In the genomic region with DNA sequence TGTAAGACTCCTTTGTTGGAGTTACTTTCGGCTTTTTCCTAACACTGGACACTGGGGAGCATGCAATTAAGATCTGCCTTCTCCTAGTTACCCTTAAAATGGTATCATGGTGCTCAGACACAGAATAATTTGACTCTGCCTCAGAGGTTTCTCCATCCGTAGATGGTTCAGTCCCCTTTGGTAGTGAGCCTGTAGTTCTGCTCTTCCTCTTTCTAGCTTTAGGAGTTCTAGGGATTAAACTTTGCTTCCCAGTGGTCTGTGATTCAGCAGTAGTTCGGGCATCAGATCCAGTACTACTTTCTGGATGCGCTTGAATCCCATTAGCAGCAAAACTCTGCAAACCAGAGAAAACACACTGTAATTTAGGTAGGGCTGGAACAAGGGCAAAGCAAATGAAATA, we compare ENCODE assay signal across 1 cellular context.
TF ChIP-seq lines count a peak whose summit lies in the region.

No MANE protein-coding gene starts in this region.

TF ChIP-seq in GM12878, 131 proteins besides CTCF, POLR2A, EP300 and RAD21:
- TF ChIP-seq ZNF384 (IDR thresholded peaks at IDR 0.05; ENCODE audit: borderline replicate concordance, low read depth, low read length) (no peak), ZNF274 (IDR thresholded peaks at IDR 0.05; ENCODE audit: insufficient read depth, insufficient read length) (no peak), PAX8 (IDR thresholded peaks at IDR 0.05) (no peak), SPI1 (IDR thresholded peaks at IDR 0.05; ENCODE audit: borderline replicate concordance, insufficient read depth, low read depth, low read length) (no peak), YBX1 (IDR thresholded peaks at IDR 0.05) (no peak), CHD1 (IDR thresholded peaks at IDR 0.05; ENCODE audit: low read depth, low read length) (no peak), TBL1XR1 (IDR thresholded peaks at IDR 0.05; ENCODE audit: low read depth, low read length) (no peak), STAT3 (IDR thresholded peaks at IDR 0.05; ENCODE audit: low read depth, low read length) (no peak), SIX5 (IDR thresholded peaks at IDR 0.05; ENCODE audit: low read depth, low read length, severe bottlenecking) (no peak), ZNF24 (IDR thresholded peaks at IDR 0.05) (no peak), MYC (IDR thresholded peaks at IDR 0.05; ENCODE audit: insufficient read depth, insufficient read length, insufficient replicate concordance, low read length, severe bottlenecking) (no peak), JUND (IDR thresholded peaks at IDR 0.05; ENCODE audit: low read depth, low read length) (no peak), STAT1 (conservative IDR thresholded peaks at IDR 0.05) (no peak), CBX3 (IDR thresholded peaks at IDR 0.05; ENCODE audit: borderline replicate concordance, low read depth) (no peak), SIN3A (IDR thresholded peaks at IDR 0.05; ENCODE audit: low read depth, low read length) (no peak)
- TF ChIP-seq, protein P1, sequence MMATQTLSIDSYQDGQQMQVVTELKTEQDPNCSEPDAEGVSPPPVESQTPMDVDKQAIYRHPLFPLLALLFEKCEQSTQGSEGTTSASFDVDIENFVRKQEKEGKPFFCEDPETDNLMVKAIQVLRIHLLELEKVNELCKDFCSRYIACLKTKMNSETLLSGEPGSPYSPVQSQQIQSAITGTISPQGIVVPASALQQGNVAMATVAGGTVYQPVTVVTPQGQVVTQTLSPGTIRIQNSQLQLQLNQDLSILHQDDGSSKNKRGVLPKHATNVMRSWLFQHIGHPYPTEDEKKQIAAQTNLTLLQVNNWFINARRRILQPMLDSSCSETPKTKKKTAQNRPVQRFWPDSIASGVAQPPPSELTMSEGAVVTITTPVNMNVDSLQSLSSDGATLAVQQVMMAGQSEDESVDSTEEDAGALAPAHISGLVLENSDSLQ (IDR thresholded peaks at IDR 0.05), result no peak
